10 cellular contexts compared by ENCODE assay signal in the genomic region with DNA sequence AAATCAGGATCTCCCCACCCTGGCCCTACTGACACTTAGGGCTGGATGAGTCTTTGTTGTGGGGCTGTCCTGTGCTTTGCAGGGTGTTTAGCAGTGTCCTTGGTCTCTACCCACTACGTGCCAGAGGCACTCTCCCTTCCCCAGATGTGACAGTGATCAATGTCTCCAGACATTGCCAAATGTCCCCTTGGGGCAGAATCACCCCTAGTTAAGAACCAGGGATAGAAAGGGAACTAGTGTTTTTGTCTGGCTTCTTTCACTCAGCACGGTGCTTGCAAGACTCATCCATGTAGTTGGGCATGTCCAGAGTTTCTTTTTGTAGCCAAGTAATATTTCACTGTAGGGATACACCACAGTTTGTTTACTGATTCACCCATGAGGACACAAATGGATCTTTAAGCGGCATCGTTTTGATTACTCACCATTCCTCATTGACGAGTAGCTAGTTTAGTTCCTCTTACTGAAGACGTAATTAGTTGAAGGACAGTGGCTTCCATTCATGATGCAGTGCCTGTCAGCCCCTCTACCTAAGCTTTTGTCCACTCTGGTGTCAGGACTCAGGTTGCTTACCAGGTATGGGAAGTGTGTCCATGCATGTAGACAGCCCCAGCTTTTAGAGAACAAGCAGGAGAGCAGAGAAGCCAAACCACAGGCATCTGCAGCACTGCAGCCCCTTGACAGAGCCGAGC. TPM values are rescaled to one million over a fixed set of nuclear protein-coding genes. Genes with fewer than 3 reads are reported as not detected.
DNase-seq lines count a peak whose midpoint lies in the region; ATAC-seq and TF ChIP-seq lines count a peak whose summit lies in the region.
"Had no signal": no experiment of that assay in that cellular context is flagged by ENCODE, and none has a peak within 500 bp of the region (broad histone marks: within the 10 kb centered on the region; RNA-seq: fewer than 3 reads in every experiment).

No MANE protein-coding gene starts in this region.

- in situ Hi-C loops in gastrocnemius medialis (cut with MboI; ENCODE audit: low sequenced_read_pairs in 4 of 4): no loop called here

- H3K27me3 ChIP-seq in fibroblast of lung (ENCODE audit: control insufficient read depth, insufficient read depth, low read length) (no peaks in the 10 kb centered on the region), gastrocnemius medialis (no peaks in the 10 kb centered on the region)

- DNase-seq in GM04504 (ENCODE audit: low read depth) (peak; percentile 47), WTC11 (ENCODE audit: low spot score) (no peak), fibroblast of lung (ENCODE audit: low read depth in 2 of 2) (peak; percentile 24 to 79), gastrocnemius medialis (no peak), NCI-H345 treated with DMSO at 0.1 percent for 48 hours (lab: John Stamatoyannopoulos, UW; ENCODE audit: unreplicated experiment) (no peak), SKM-1 treated with dmso at 0.1 percent for 144 hours (lab: John Stamatoyannopoulos, UW; ENCODE audit: unreplicated experiment) (no peak)
- DNase-seq in effector CD8-positive, alpha-beta T cell (lab: John Stamatoyannopoulos, UW): no peak
- DNase-seq: Karpas-422, NCI-H446 had no signal

- H3K4me3 Mint-ChIP-seq in WTC11: no peak overlapping the region

- no peaks in the 10 kb centered on the region for H4K20me1 ChIP-seq in fibroblast of lung (ENCODE audit: control insufficient read depth, extremely low read depth, insufficient read depth, low read length)

- POLR2A ChIA-PET in WTC11 (lab: Charles Lee): no interaction called here

- H3K79me2 ChIP-seq in fibroblast of lung (ENCODE audit: control insufficient read depth, insufficient read depth, low read length): peaks cover 17% of the 10 kb centered on the region

- no peak overlapping the region for H3K4me3 ChIP-seq in fibroblast of lung (replicated peaks in 1 of 4; ENCODE audit: control extremely low read depth in 1 of 4, insufficient read depth in 1 of 4, low read depth in 3 of 4, low read length in 4 of 4)
- H3K4me3 ChIP-seq in gastrocnemius medialis: no peak overlapping the region

- H3K36me3 Mint-ChIP-seq in WTC11: peaks cover 23% of the 10 kb centered on the region

- CTCF ChIA-PET in WTC11 (lab: Charles Lee): interaction anchor here (0.7 to 1.6 kb wide), 3 partner anchors 53 to 141 kb away, joined by 3 to 7 read pairs (median 3); no protein-coding TSS in a partner anchor

- intact Hi-C loops in gastrocnemius medialis (cut with DNase I; ENCODE audit: low total_unique reads): loop anchor here (10.0 kb wide), 1 partner anchor 60 kb away; a partner anchor contains a TSS

- H3K9me3 ChIP-seq in fibroblast of lung (ENCODE audit: control insufficient read depth, insufficient read depth, low read depth, low read length): no peaks in the 10 kb centered on the region
- H3K9me3 ChIP-seq in gastrocnemius medialis: no peaks in the 10 kb centered on the region

- H3K9ac ChIP-seq in fibroblast of lung (ENCODE audit: insufficient read depth, low read length): no peak overlapping the region

- TF ChIP-seq CTCF in WTC11 (IDR thresholded peaks at IDR 0.05) (no peak), fibroblast of lung (conservative IDR thresholded peaks at IDR 0.05 in 1 of 2, IDR thresholded peaks at IDR 0.05 in 1 of 2; ENCODE audit: low read depth in 1 of 2, low read length in 2 of 2) (no peak), gastrocnemius medialis (IDR thresholded peaks at IDR 0.05 in 4 of 5, conservative IDR thresholded peaks at IDR 0.05 in 1 of 5) (no peak)

- H3K36me3 ChIP-seq in fibroblast of lung (ENCODE audit: control insufficient read depth, insufficient read depth, low read length): peaks cover 20% of the 10 kb centered on the region
- H3K36me3 ChIP-seq in gastrocnemius medialis: peaks cover 0 to under 1% of the 10 kb centered on the region in 2 donors

- no peak overlapping the region for H2AFZ ChIP-seq in fibroblast of lung (ENCODE audit: low read length)

- TF ChIP-seq POLR2A in gastrocnemius medialis (IDR thresholded peaks at IDR 0.05): no peak

- H3K27ac Mint-ChIP-seq in WTC11: peak overlapping the region; percentile 7

- H3K4me1 ChIP-seq in fibroblast of lung (ENCODE audit: control insufficient read depth, extremely low read depth, insufficient read depth, low read length): peaks cover 7% of the 10 kb centered on the region
- peaks cover 75 to 81% of the 10 kb centered on the region in 2 donors for H3K4me1 ChIP-seq in gastrocnemius medialis

- H3K4me2 ChIP-seq in fibroblast of lung (ENCODE audit: extremely low read depth, insufficient read depth, low read length): no peak overlapping the region

- H3K27ac ChIP-seq in fibroblast of lung (ENCODE audit: insufficient read depth, low read length): no peak overlapping the region
- peak overlapping the region; percentile 91 to 95 (median 93) for H3K27ac ChIP-seq in gastrocnemius medialis

- H3K27me3 Mint-ChIP-seq in WTC11 (ENCODE audit: low read depth): no peaks in the 10 kb centered on the region

- H3K4me1 Mint-ChIP-seq in WTC11: peaks cover 16% of the 10 kb centered on the region

- ATAC-seq in WTC11: no peak
- peak; percentile 0 to 11 for ATAC-seq in gastrocnemius medialis
- no peak for ATAC-seq in GM19328 (IDR thresholded peaks at IDR 0.05; ENCODE audit: unreplicated experiment)

- H3K9me3 Mint-ChIP-seq in WTC11: no peaks in the 10 kb centered on the region

TF ChIP-seq in WTC11, 78 proteins besides CTCF, POLR2A, EP300 and RAD21:
- TF ChIP-seq MYBL2 (CRISPR knock-in tag; IDR thresholded peaks at IDR 0.05): no peak
- no peak for TF ChIP-seq KAT7 (CRISPR knock-in tag; IDR thresholded peaks at IDR 0.05; ENCODE audit: borderline replicate concordance)
- TF ChIP-seq, protein P1, sequence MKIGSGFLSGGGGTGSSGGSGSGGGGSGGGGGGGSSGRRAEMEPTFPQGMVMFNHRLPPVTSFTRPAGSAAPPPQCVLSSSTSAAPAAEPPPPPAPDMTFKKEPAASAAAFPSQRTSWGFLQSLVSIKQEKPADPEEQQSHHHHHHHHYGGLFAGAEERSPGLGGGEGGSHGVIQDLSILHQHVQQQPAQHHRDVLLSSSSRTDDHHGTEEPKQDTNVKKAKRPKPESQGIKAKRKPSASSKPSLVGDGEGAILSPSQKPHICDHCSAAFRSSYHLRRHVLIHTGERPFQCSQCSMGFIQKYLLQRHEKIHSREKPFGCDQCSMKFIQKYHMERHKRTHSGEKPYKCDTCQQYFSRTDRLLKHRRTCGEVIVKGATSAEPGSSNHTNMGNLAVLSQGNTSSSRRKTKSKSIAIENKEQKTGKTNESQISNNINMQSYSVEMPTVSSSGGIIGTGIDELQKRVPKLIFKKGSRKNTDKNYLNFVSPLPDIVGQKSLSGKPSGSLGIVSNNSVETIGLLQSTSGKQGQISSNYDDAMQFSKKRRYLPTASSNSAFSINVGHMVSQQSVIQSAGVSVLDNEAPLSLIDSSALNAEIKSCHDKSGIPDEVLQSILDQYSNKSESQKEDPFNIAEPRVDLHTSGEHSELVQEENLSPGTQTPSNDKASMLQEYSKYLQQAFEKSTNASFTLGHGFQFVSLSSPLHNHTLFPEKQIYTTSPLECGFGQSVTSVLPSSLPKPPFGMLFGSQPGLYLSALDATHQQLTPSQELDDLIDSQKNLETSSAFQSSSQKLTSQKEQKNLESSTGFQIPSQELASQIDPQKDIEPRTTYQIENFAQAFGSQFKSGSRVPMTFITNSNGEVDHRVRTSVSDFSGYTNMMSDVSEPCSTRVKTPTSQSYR (CRISPR knock-in tag; IDR thresholded peaks at IDR 0.05): no peak
- TF ChIP-seq, protein P2, sequence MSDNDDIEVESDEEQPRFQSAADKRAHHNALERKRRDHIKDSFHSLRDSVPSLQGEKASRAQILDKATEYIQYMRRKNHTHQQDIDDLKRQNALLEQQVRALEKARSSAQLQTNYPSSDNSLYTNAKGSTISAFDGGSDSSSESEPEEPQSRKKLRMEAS (CRISPR knock-in tag; IDR thresholded peaks at IDR 0.05): no peak
- TF ChIP-seq SOX15 (CRISPR knock-in tag; IDR thresholded peaks at IDR 0.05): no peak
- no peak for TF ChIP-seq GTF2I (CRISPR knock-in tag; conservative IDR thresholded peaks at IDR 0.05)
- TF ChIP-seq ATF1 (CRISPR knock-in tag; IDR thresholded peaks at IDR 0.05): no peak
- TF ChIP-seq ETV6 (CRISPR knock-in tag; IDR thresholded peaks at IDR 0.05): no peak
- no peak for TF ChIP-seq ESRRA (CRISPR knock-in tag; IDR thresholded peaks at IDR 0.05; ENCODE audit: borderline replicate concordance)
- TF ChIP-seq JAZF1 (CRISPR knock-in tag; IDR thresholded peaks at IDR 0.05): no peak
- TF ChIP-seq ZBTB21 (CRISPR knock-in tag; IDR thresholded peaks at IDR 0.05; ENCODE audit: borderline replicate concordance): no peak
- TF ChIP-seq, protein P3, sequence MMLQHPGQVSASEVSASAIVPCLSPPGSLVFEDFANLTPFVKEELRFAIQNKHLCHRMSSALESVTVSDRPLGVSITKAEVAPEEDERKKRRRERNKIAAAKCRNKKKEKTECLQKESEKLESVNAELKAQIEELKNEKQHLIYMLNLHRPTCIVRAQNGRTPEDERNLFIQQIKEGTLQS (CRISPR knock-in tag; conservative IDR thresholded peaks at IDR 0.05): no peak
- no peak for TF ChIP-seq ELF4 (CRISPR knock-in tag; IDR thresholded peaks at IDR 0.05; ENCODE audit: low read depth)

RNA-seq across cellular contexts. Expression of a gene that starts 26.0 kb away (rescaled TPM):
- total RNA-seq in WTC11 (2021) (9.5 to 11.2 TPM (median 10.6 TPM) in 3 replicates), fibroblast of lung (0.17 and 0.26 TPM in 2 replicates), gastrocnemius medialis (10 to 100 TPM in 1 of 4 donors, 1 to 10 TPM in 3; 3.6 to 20.2 (median 6.3) TPM)
- 0.17 and 0.58 TPM in 2 replicates for polyA plus RNA-seq in fibroblast of lung
- polyA plus RNA-seq in fibroblast of lung (2012): 1.2 and 1.4 TPM in 2 replicates
- polyA minus RNA-seq in fibroblast of lung (ENCODE audit: low replicate concordance): 0.08 and 0.11 TPM in 2 replicates

RNA-seq across cellular contexts. Expression of a gene that starts 28.1 kb away (rescaled TPM):
- total RNA-seq in WTC11 (2021) (67.5 to 86.8 TPM (median 72.0 TPM) in 3 replicates), fibroblast of lung (40.6 and 43.9 TPM in 2 replicates), gastrocnemius medialis (10 to 100 TPM; 42.0 to 64.0 (median 50.1) TPM)
- 61.0 and 84.5 TPM in 2 replicates for polyA plus RNA-seq in fibroblast of lung
- 63.7 and 84.5 TPM in 2 replicates for polyA plus RNA-seq in fibroblast of lung (2012)
- 49.4 and 52.1 TPM in 2 replicates for polyA minus RNA-seq in fibroblast of lung (ENCODE audit: low replicate concordance)

RNA-seq across cellular contexts. Expression of a gene that starts 28.3 kb away (rescaled TPM):
- 48.9 to 53.1 TPM (median 51.0 TPM) in 3 replicates for total RNA-seq in WTC11 (2021)
- 18.5 and 26.3 TPM in 2 replicates for total RNA-seq in fibroblast of lung
- polyA plus RNA-seq in fibroblast of lung: 8.4 and 9.9 TPM in 2 replicates
- polyA plus RNA-seq in fibroblast of lung (2012): 7.7 and 11.5 TPM in 2 replicates
- polyA minus RNA-seq in fibroblast of lung (ENCODE audit: low replicate concordance): 29.8 and 33.3 TPM in 2 replicates
- 10 to 100 TPM in 1 of 4 donors, 1 to 10 TPM in 3; 5.3 to 17.5 (median 7.4) TPM for total RNA-seq in gastrocnemius medialis

Comparison
In these comparisons a context has a peak if more than half of its experiments do, and no peak if none do; other contexts are left out.
1. DNase-seq: peak in GM04504 (single experiment) and fibroblast of lung (2 of 2); none in WTC11 (single experiment), gastrocnemius medialis (0 of 2), NCI-H345 treated with DMSO at 0.1 percent for 48 hours (single experiment), SKM-1 treated with dmso at 0.1 percent for 144 hours (single experiment) and effector CD8-positive, alpha-beta T cell (single experiment).
2. ATAC-seq: peak in gastrocnemius medialis (2 of 2); none in WTC11 (single experiment) and GM19328 (single experiment).